Comparison of ENCODE assay signal across 9 cellular contexts in genomic region chr1:90707363-90707710, GRCh38. TPM values are rescaled to one million over a fixed set of nuclear protein-coding genes. Genes with fewer than 3 reads are reported as not detected.
A peak's percentile ranks its signal among the peaks of the same experiment; 100 is the strongest.
DNase-seq lines count a peak whose midpoint lies in the region; ATAC-seq and TF ChIP-seq lines count a peak whose summit lies in the region.
"Had no signal": no experiment of that assay in that cellular context is flagged by ENCODE, and none has a peak within 500 bp of the region (broad histone marks: within the 10 kb centered on the region; RNA-seq: fewer than 3 reads in every experiment).

No MANE protein-coding gene starts in this region.

- DNase-seq in GM20000 (ENCODE audit: low spot score) (peak; percentile 47), SK-MEL-5 (ENCODE audit: low read depth, low spot score) (peak; percentile 27), fibroblast of villous mesenchyme (ENCODE audit: low read depth) (peak; percentile 24), progenitor cell of endocrine pancreas (ENCODE audit: low spot score, unreplicated experiment) (peak; percentile 86), BE2C (no peak)

- in situ Hi-C loops in SK-MEL-5 (cut with HindIII; ENCODE audit: low pct_unique_long_range_greater_than_20kb, low sequenced_read_pairs) = no loop called here

- ATAC-seq in HG02610 (IDR thresholded peaks at IDR 0.05; ENCODE audit: unreplicated experiment) = no peak
- no peak for ATAC-seq in HG03342 (IDR thresholded peaks at IDR 0.05; ENCODE audit: unreplicated experiment)
- ATAC-seq in HG02840 (IDR thresholded peaks at IDR 0.05; ENCODE audit: low FRiP score, unreplicated experiment) = no peak

- H3K9me3 Mint-ChIP-seq in progenitor cell of endocrine pancreas (ENCODE audit: low read depth) = no peaks in the 10 kb centered on the region

- no peaks in the 10 kb centered on the region for H3K36me3 Mint-ChIP-seq in progenitor cell of endocrine pancreas (ENCODE audit: insufficient read depth)

- peaks cover 73% of the 10 kb centered on the region for H3K27me3 ChIP-seq in BE2C

- H3K4me3 ChIP-seq in fibroblast of villous mesenchyme (ENCODE audit: low read depth, low read length) = no peak overlapping the region
- no peak overlapping the region for H3K4me3 ChIP-seq in BE2C (ENCODE audit: low read depth, low read length)

- peak overlapping the region; percentile 25 for H3K27ac Mint-ChIP-seq in progenitor cell of endocrine pancreas

- TF ChIP-seq CTCF in GM20000 (IDR thresholded peaks at IDR 0.05; ENCODE audit: extremely low read depth, missing control alignments) (no peak), fibroblast of villous mesenchyme (IDR thresholded peaks at IDR 0.05; ENCODE audit: insufficient read depth, low read depth, low read length) (no peak), progenitor cell of endocrine pancreas (IDR thresholded peaks at IDR 0.05; ENCODE audit: unreplicated experiment) (no peak), BE2C (IDR thresholded peaks at IDR 0.05; ENCODE audit: low read depth, low read length) (no peak)

- no peaks in the 10 kb centered on the region for H3K9me3 ChIP-seq in BE2C
- H3K9me3 ChIP-seq: neutrophil had no signal

- peaks cover 93% of the 10 kb centered on the region for H3K27me3 Mint-ChIP-seq in progenitor cell of endocrine pancreas

- H3K4me1 Mint-ChIP-seq in progenitor cell of endocrine pancreas (ENCODE audit: low read depth) = peaks cover 8% of the 10 kb centered on the region

- no peaks in the 10 kb centered on the region for H3K36me3 ChIP-seq in BE2C
- H3K36me3 ChIP-seq: neutrophil had no signal

- H3K4me3 Mint-ChIP-seq in progenitor cell of endocrine pancreas (ENCODE audit: low read depth) = peak overlapping the region; percentile 68

- H3K4me1 ChIP-seq in BE2C = no peaks in the 10 kb centered on the region

RNA-seq across cellular contexts. Expression of gene BARHL2, which starts 9.8 kb away (rescaled TPM):
- 0.11 TPM in 1 of 2 replicates, not detected in the other for total RNA-seq in SK-MEL-5 (2014; rRNA removed; shearing (Covaris generic))
- 0.39 and 1.0 TPM in 2 replicates for polyA plus RNA-seq in SK-MEL-5 (2015; cell fraction: cytosol; rRNA removed)
- 0.49 and 0.51 TPM in 2 replicates for polyA plus RNA-seq in SK-MEL-5 (2015; cell fraction: nucleus; rRNA removed)
- total RNA-seq in fibroblast of villous mesenchyme = not detected in 2 replicates
- total RNA-seq in progenitor cell of endocrine pancreas = not detected in 2 replicates
- not detected for polyA plus RNA-seq in BE2C (2012; ENCODE audit: insufficient read depth, insufficient read length, low read depth)
